27 cellular contexts compared by ENCODE assay signal in genomic region chr3:119319311-119319710, GRCh38.
"Had no signal": no experiment of that assay in that cellular context is flagged by ENCODE, and none has a peak within 500 bp of the region (broad histone marks: within the 10 kb centered on the region; RNA-seq: fewer than 3 reads in every experiment).

No MANE protein-coding gene starts in this region.

- H3K9me3 Mint-ChIP-seq: activated B cell treated with CpG ODN at 0.5 μM for 24 hours; activated naive CD8-positive, alpha-beta T cell treated with anti-CD3 and anti-CD28 coated beads for 36 hours; activated T-helper 2 cell treated with anti-CD3 and anti-CD28 coated beads, Interferon-gamma antibody, Interleukin-2, Interleukin-4, amounts not matched to agents 10 μg/mL and 5 μg/mL and 100 μg/mL, durations not matched to agents 14 hours and 24 hours and 36 hours; immature natural killer cell; neural crest cell; stimulated activated naive CD8-positive, alpha-beta T cell treated with anti-CD3 and anti-CD28 coated beads, Interleukin-15, Interleukin-2, amounts not matched to agents 100 ng/mL and 50 ng/mL, for 24 hours; T-cell; T-helper 2 cell treated with Interferon-gamma antibody and Interleukin-4, amounts not matched to agents 5 μg/mL and 100 μg/mL, for 36 hours; type B pancreatic cell had no signal

- H3K27ac Mint-ChIP-seq: activated CD8-positive, alpha-beta memory T cell treated with anti-CD3 and anti-CD28 coated beads, Interleukin-2, amount 10 ng/mL, durations not matched to agents 7 days and 5 days; activated CD8-positive, alpha-beta T cell treated with anti-CD3 and anti-CD28 coated beads, Interleukin-2, amount 10 ng/mL, durations not matched to agents 7 days and 5 days; activated naive CD8-positive, alpha-beta T cell treated with anti-CD3 and anti-CD28 coated beads for 36 hours; activated T-helper 2 cell treated with anti-CD3 and anti-CD28 coated beads, Interferon-gamma antibody, Interleukin-2, Interleukin-4, amounts not matched to agents 10 μg/mL and 5 μg/mL and 100 μg/mL, durations not matched to agents 14 hours and 24 hours and 36 hours; stimulated activated naive CD8-positive, alpha-beta T cell treated with anti-CD3 and anti-CD28 coated beads, Interleukin-15, Interleukin-2, amounts not matched to agents 100 ng/mL and 50 ng/mL, for 24 hours; T-cell; T-helper 2 cell treated with Interferon-gamma antibody and Interleukin-4, amounts not matched to agents 5 μg/mL and 100 μg/mL, for 36 hours; type B pancreatic cell had no signal

- H3K36me3 Mint-ChIP-seq: type B pancreatic cell had no signal

- H3K4me1 ChIP-seq: uterus had no signal

- H3K27me3 ChIP-seq: adrenal gland, brain microvascular endothelial cell, gastroesophageal sphincter, uterus had no signal

- H3K9me3 ChIP-seq: adrenal gland, gastroesophageal sphincter, lower lobe of right lung, mucosa of descending colon, uterus had no signal

- ATAC-seq: activated CD8-positive, alpha-beta memory T cell treated with anti-CD3 and anti-CD28 coated beads, Interleukin-2, amount 10 ng/mL, durations not matched to agents 7 days and 5 days; activated CD8-positive, alpha-beta T cell treated with anti-CD3 and anti-CD28 coated beads, Interleukin-2, amount 10 ng/mL, durations not matched to agents 7 days and 5 days; gastroesophageal sphincter; lower lobe of right lung; mucosa of descending colon; right cardiac atrium; T-cell had no signal

- H3K4me3 ChIP-seq: adrenal gland, gastroesophageal sphincter, lower lobe of right lung, mucosa of descending colon, uterus had no signal

- H3K4me3 Mint-ChIP-seq: activated B cell treated with CpG ODN at 0.5 μM for 24 hours; activated CD8-positive, alpha-beta memory T cell treated with anti-CD3 and anti-CD28 coated beads, Interleukin-2, amount 10 ng/mL, durations not matched to agents 7 days and 5 days; activated CD8-positive, alpha-beta T cell treated with anti-CD3 and anti-CD28 coated beads, Interleukin-2, amount 10 ng/mL, durations not matched to agents 7 days and 5 days; activated naive CD8-positive, alpha-beta T cell treated with anti-CD3 and anti-CD28 coated beads for 36 hours; immature natural killer cell; neural crest cell; stimulated activated naive CD8-positive, alpha-beta T cell treated with anti-CD3 and anti-CD28 coated beads, Interleukin-15, Interleukin-2, amounts not matched to agents 100 ng/mL and 50 ng/mL, for 24 hours; T-cell; T-helper 2 cell treated with Interferon-gamma antibody and Interleukin-4, amounts not matched to agents 5 μg/mL and 100 μg/mL, for 36 hours had no signal

- DNase-seq: activated B cell treated with CpG ODN at 0.5 μM for 24 hours; activated CD4-positive, alpha-beta T cell treated with anti-CD3 and anti-CD28 coated beads, Interleukin-2, amount 50 U/mL, for 1 hour; activated CD8-positive, alpha-beta memory T cell treated with anti-CD3 and anti-CD28 coated beads, Interleukin-2, amount 10 ng/mL, durations not matched to agents 7 days and 5 days; activated CD8-positive, alpha-beta T cell treated with anti-CD3 and anti-CD28 coated beads, Interleukin-2, amount 10 ng/mL, durations not matched to agents 7 days and 5 days; activated naive CD4-positive, alpha-beta T cell; activated naive CD8-positive, alpha-beta T cell treated with anti-CD3 and anti-CD28 coated beads for 36 hours; activated T-cell treated with anti-CD3 and anti-CD28 coated beads, Interleukin-2, amount 50 U/mL, for 48 hours; adrenal gland; brain microvascular endothelial cell; cortex of kidney; hypothalamus; immature natural killer cell; lower lobe of right lung; mesendoderm; mucosa of descending colon; occipital lobe; right cardiac atrium; stimulated activated CD4-positive, alpha-beta T cell treated with anti-CD3 and anti-CD28 coated beads, Interleukin-2, amount 100 ng/mL, for 48 hours; substantia nigra; T-cell; uterus had no signal

- H3K36me3 ChIP-seq: adrenal gland, brain microvascular endothelial cell, uterus had no signal

- H3K27me3 Mint-ChIP-seq: activated B cell treated with CpG ODN at 0.5 μM for 24 hours; activated naive CD8-positive, alpha-beta T cell treated with anti-CD3 and anti-CD28 coated beads for 36 hours; stimulated activated naive CD8-positive, alpha-beta T cell treated with anti-CD3 and anti-CD28 coated beads, Interleukin-15, Interleukin-2, amounts not matched to agents 100 ng/mL and 50 ng/mL, for 24 hours; T-cell; type B pancreatic cell had no signal

- H3K27ac ChIP-seq: adrenal gland, brain microvascular endothelial cell, gastroesophageal sphincter, lower lobe of right lung, uterus had no signal
